In genomic region chr20:13337090-13337784, GRCh38 we compare ENCODE assay signal across 20 cellular contexts.
DNase-seq lines count a peak whose midpoint lies in the region; ATAC-seq, FAIRE-seq and TF ChIP-seq lines count a peak whose summit lies in the region.
"Had no signal": no experiment of that assay in that cellular context is flagged by ENCODE, and none has a peak within 500 bp of the region (broad histone marks: within the 10 kb centered on the region; RNA-seq: fewer than 3 reads in every experiment).

No MANE protein-coding gene starts in this region.

- ATAC-seq in GM21717 (IDR thresholded peaks at IDR 0.05; ENCODE audit: unreplicated experiment) (no peak), HG03432 (IDR thresholded peaks at IDR 0.05; ENCODE audit: unreplicated experiment) (no peak)
- ATAC-seq: WTC11 had no signal

- peak overlapping the region; percentile 58 for H3K27ac Mint-ChIP-seq in osteocyte (ENCODE audit: unreplicated experiment)
- H3K27ac Mint-ChIP-seq: activated naive CD4-positive, alpha-beta T cell treated with anti-CD3 and anti-CD28 coated beads, Interleukin-2, amount 10 ng/mL, durations not matched to agents 7 days and 5 days; HFFc6; WTC11 had no signal

- no peaks in the 10 kb centered on the region for H3K36me3 ChIP-seq in bronchial epithelial cell (ENCODE audit: control insufficient read depth, insufficient read depth, low read length)

- no peak overlapping the region for H3K4me3 Mint-ChIP-seq in osteocyte (ENCODE audit: unreplicated experiment)
- H3K4me3 Mint-ChIP-seq: activated naive CD4-positive, alpha-beta T cell treated with anti-CD3 and anti-CD28 coated beads, Interleukin-2, amount 10 ng/mL, durations not matched to agents 7 days and 5 days; activated T-cell treated with anti-CD3 and anti-CD28 coated beads, Interleukin-2, amount 50 U/mL, for 4 hours; central memory CD8-positive, alpha-beta T cell; HFFc6; WTC11 had no signal

- no peaks in the 10 kb centered on the region for H3K27me3 Mint-ChIP-seq in osteocyte (ENCODE audit: unreplicated experiment)
- H3K27me3 Mint-ChIP-seq: activated naive CD4-positive, alpha-beta T cell treated with anti-CD3 and anti-CD28 coated beads, Interleukin-2, amount 10 ng/mL, durations not matched to agents 7 days and 5 days had no signal

- no peak for TF ChIP-seq CTCF in bronchial epithelial cell (IDR thresholded peaks at IDR 0.05; ENCODE audit: insufficient read depth, low read length, severe bottlenecking)
- no peak for TF ChIP-seq CTCF in osteocyte (IDR thresholded peaks at IDR 0.05)

- no peaks in the 10 kb centered on the region for H3K27me3 ChIP-seq in bronchial epithelial cell (ENCODE audit: control insufficient read depth, insufficient read depth, low read length)

- H3K36me3 Mint-ChIP-seq in osteocyte (ENCODE audit: unreplicated experiment): no peaks in the 10 kb centered on the region
- H3K36me3 Mint-ChIP-seq: activated naive CD4-positive, alpha-beta T cell treated with anti-CD3 and anti-CD28 coated beads, Interleukin-2, amount 10 ng/mL, durations not matched to agents 7 days and 5 days; WTC11 had no signal

- H3K9me3 Mint-ChIP-seq in osteocyte (ENCODE audit: unreplicated experiment): no peaks in the 10 kb centered on the region
- H3K9me3 Mint-ChIP-seq: activated naive CD4-positive, alpha-beta T cell treated with anti-CD3 and anti-CD28 coated beads, Interleukin-2, amount 10 ng/mL, durations not matched to agents 7 days and 5 days; activated T-cell treated with anti-CD3 and anti-CD28 coated beads, Interleukin-2, amount 50 U/mL, for 4 hours; central memory CD8-positive, alpha-beta T cell had no signal

- FAIRE-seq in GM19239 (lab: Jason Lieb, UNC) (peak; percentile 58), bronchial epithelial cell (lab: Jason Lieb, UNC) (peak; percentile 18)
- FAIRE-seq: urothelium cell line had no signal

- H3K4me1 Mint-ChIP-seq in osteocyte (ENCODE audit: unreplicated experiment): peaks cover 34% of the 10 kb centered on the region
- H3K4me1 Mint-ChIP-seq: activated naive CD4-positive, alpha-beta T cell treated with anti-CD3 and anti-CD28 coated beads, Interleukin-2, amount 10 ng/mL, durations not matched to agents 7 days and 5 days; central memory CD8-positive, alpha-beta T cell had no signal

- in situ Hi-C loops in ACHN (cut with HindIII; ENCODE audit: low pct_ligation_motif_present, low pct_unique_long_range_greater_than_20kb, low sequenced_read_pairs): no loop called here

- DNase-seq in ACHN: peak; percentile 30
- DNase-seq in GM19239 (ENCODE audit: insufficient read length, low spot score): no peak
- DNase-seq in bronchial epithelial cell (ENCODE audit: low read depth): no peak
- DNase-seq in osteocyte (ENCODE audit: extremely low spot score, unreplicated experiment): no peak
- DNase-seq in mucosa of gallbladder (ENCODE audit: low spot score): no peak
- DNase-seq: activated naive CD4-positive, alpha-beta T cell treated with anti-CD3 and anti-CD28 coated beads, Interleukin-2, amount 10 ng/mL, durations not matched to agents 7 days and 5 days; activated T-cell treated with anti-CD3 and anti-CD28 coated beads, Interleukin-2, amount 50 U/mL, for 4 hours; aorta; dorsolateral prefrontal cortex; glutamatergic neuron; NCI-H1105 treated with DMSO at 0.1 percent for 48 hours; NCI-H774; T-helper 9 cell had no signal

- H3K4me3 ChIP-seq in bronchial epithelial cell (ENCODE audit: low read depth, low read length): no peak overlapping the region
- H3K4me3 ChIP-seq: dorsolateral prefrontal cortex, skin epidermis had no signal
